1 cellular context compared by ENCODE assay signal in the genomic region with DNA sequence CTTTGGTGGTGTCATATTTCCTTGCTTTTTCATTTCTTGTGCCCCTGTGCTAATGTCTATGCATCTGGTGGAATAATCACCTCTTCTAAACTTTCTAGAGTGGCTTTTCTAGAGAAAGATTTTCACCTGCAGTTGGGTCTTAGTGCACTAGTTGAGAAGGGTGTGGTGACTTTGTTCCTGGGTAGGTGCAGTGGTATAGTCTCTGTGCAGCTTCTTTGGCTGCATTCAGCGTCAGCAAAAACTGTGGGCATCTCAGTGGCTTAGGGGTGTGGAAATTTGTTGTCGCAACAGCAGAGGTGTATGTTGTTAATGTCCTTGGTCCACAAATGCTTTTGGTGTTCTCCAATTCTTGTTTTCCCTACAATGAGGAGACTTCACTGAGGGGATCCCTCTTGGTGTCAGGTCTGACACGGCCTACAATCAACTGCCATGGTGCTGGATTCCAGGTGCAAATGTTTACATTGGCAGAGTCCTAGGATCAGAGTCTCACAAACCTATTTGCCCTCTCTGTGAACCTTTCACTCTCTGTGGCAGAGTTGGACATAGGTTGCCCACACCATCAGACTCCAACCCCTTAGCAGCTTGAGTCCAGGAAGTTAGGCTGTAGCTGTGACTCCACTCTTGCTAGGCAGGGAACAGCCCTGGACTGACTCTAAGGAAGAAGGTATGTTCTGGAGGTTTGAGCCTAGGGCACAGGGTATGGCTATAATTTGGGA.
TF ChIP-seq lines count a peak whose summit lies in the region.

No MANE protein-coding gene starts in this region.

TF ChIP-seq in HepG2, 621 proteins besides CTCF, POLR2A, EP300 and RAD21 (continued from another document and continues in another):
- TF ChIP-seq, protein P1, sequence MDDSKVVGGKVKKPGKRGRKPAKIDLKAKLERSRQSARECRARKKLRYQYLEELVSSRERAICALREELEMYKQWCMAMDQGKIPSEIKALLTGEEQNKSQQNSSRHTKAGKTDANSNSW (CRISPR knock-in tag; IDR thresholded peaks at IDR 0.05; ENCODE audit: borderline replicate concordance) = no peak
- TF ChIP-seq ATF7-NPFF (CRISPR knock-in tag; IDR thresholded peaks at IDR 0.05; ENCODE audit: low read depth) (no peak), MBNL3 (CRISPR knock-in tag; conservative IDR thresholded peaks at IDR 0.05) (no peak), NFATC3 (CRISPR knock-in tag; IDR thresholded peaks at IDR 0.05) (no peak), ARNTL (CRISPR knock-in tag; IDR thresholded peaks at IDR 0.05) (no peak), MAF1 (CRISPR knock-in tag; IDR thresholded peaks at IDR 0.05; ENCODE audit: borderline replicate concordance) (no peak), HNRNPK (IDR thresholded peaks at IDR 0.05; ENCODE audit: low read depth, low read length, poor library complexity, severe bottlenecking) (no peak), ZNF816 (CRISPR knock-in tag; IDR thresholded peaks at IDR 0.05; ENCODE audit: borderline replicate concordance) (no peak), ZNF205 (CRISPR knock-in tag; IDR thresholded peaks at IDR 0.05) (no peak), CREM (IDR thresholded peaks at IDR 0.05) (no peak), CREM (CRISPR knock-in tag; IDR thresholded peaks at IDR 0.05) (no peak), ZIK1 (CRISPR knock-in tag; IDR thresholded peaks at IDR 0.05; ENCODE audit: borderline replicate concordance, low read depth) (no peak), ZNF776 (CRISPR knock-in tag; IDR thresholded peaks at IDR 0.05) (no peak), ZNF781 (CRISPR knock-in tag; IDR thresholded peaks at IDR 0.05; ENCODE audit: borderline replicate concordance, not compliant biosample characterization) (no peak), ARNT (IDR thresholded peaks at IDR 0.05) (no peak), MTA3 (CRISPR knock-in tag; IDR thresholded peaks at IDR 0.05) (no peak), HCFC1 (IDR thresholded peaks at IDR 0.05; ENCODE audit: low read depth, low read length) (no peak), YEATS2 (CRISPR knock-in tag; IDR thresholded peaks at IDR 0.05; ENCODE audit: borderline replicate concordance) (no peak), EED (CRISPR knock-in tag; IDR thresholded peaks at IDR 0.05) (0 out of 2 replicates have a peak, but pooled peaks have one; percentile 65), MLLT10 (CRISPR knock-in tag; IDR thresholded peaks at IDR 0.05) (no peak), DMAP1 (CRISPR knock-in tag; IDR thresholded peaks at IDR 0.05) (no peak), RARA (CRISPR knock-in tag; IDR thresholded peaks at IDR 0.05) (peak; percentile 98), ZFP37 (CRISPR knock-in tag; IDR thresholded peaks at IDR 0.05; ENCODE audit: borderline replicate concordance) (no peak), SUZ12 (IDR thresholded peaks at IDR 0.05; ENCODE audit: low read depth, low read length) (no peak), FOSL1 (CRISPR knock-in tag; IDR thresholded peaks at IDR 0.05; ENCODE audit: borderline replicate concordance) (no peak), PPARG (CRISPR knock-in tag; conservative IDR thresholded peaks at IDR 0.05) (0 out of 2 replicates have a peak, but pooled peaks have one; percentile 20), ZNF337 (CRISPR knock-in tag; IDR thresholded peaks at IDR 0.05; ENCODE audit: borderline replicate concordance, low read depth) (no peak), ZNF484 (CRISPR knock-in tag; IDR thresholded peaks at IDR 0.05; ENCODE audit: borderline replicate concordance, low read depth) (no peak), SCMH1 (CRISPR knock-in tag; IDR thresholded peaks at IDR 0.05; ENCODE audit: borderline replicate concordance) (no peak), KLF15 (CRISPR knock-in tag; IDR thresholded peaks at IDR 0.05; ENCODE audit: borderline replicate concordance) (no peak), CBX5 (CRISPR knock-in tag; IDR thresholded peaks at IDR 0.05; ENCODE audit: borderline replicate concordance) (no peak), MAFF (IDR thresholded peaks at IDR 0.05; ENCODE audit: low read depth, low read length) (no peak), ATF1 (CRISPR knock-in tag; IDR thresholded peaks at IDR 0.05) (no peak), KMT2B (CRISPR knock-in tag; IDR thresholded peaks at IDR 0.05) (no peak), KDM6A (CRISPR knock-in tag; IDR thresholded peaks at IDR 0.05; ENCODE audit: low read depth) (no peak), TCF12 (IDR thresholded peaks at IDR 0.05) (no peak), TCF12 (CRISPR knock-in tag; IDR thresholded peaks at IDR 0.05) (no peak), MYNN (CRISPR knock-in tag; IDR thresholded peaks at IDR 0.05; ENCODE audit: low read depth) (no peak), SETDB1 (CRISPR knock-in tag; IDR thresholded peaks at IDR 0.05; ENCODE audit: borderline replicate concordance) (no peak), ZSCAN29 (CRISPR knock-in tag; conservative IDR thresholded peaks at IDR 0.05) (no peak), ZNF644 (CRISPR knock-in tag; IDR thresholded peaks at IDR 0.05; ENCODE audit: low read depth) (peak; percentile 90), SALL1 (CRISPR knock-in tag; IDR thresholded peaks at IDR 0.05) (peak; percentile 47; the same call in 1 of the 2 replicates), ELF1 (CRISPR knock-in tag; IDR thresholded peaks at IDR 0.05) (peak; percentile 41; the same call in 1 of the 2 replicates), SIN3A (IDR thresholded peaks at IDR 0.05; ENCODE audit: borderline replicate concordance, low read depth, low read length) (no peak), RBAK (CRISPR knock-in tag; IDR thresholded peaks at IDR 0.05) (no peak), ZNF629 (CRISPR knock-in tag; conservative IDR thresholded peaks at IDR 0.05) (no peak)
- TF ChIP-seq, protein P2, sequence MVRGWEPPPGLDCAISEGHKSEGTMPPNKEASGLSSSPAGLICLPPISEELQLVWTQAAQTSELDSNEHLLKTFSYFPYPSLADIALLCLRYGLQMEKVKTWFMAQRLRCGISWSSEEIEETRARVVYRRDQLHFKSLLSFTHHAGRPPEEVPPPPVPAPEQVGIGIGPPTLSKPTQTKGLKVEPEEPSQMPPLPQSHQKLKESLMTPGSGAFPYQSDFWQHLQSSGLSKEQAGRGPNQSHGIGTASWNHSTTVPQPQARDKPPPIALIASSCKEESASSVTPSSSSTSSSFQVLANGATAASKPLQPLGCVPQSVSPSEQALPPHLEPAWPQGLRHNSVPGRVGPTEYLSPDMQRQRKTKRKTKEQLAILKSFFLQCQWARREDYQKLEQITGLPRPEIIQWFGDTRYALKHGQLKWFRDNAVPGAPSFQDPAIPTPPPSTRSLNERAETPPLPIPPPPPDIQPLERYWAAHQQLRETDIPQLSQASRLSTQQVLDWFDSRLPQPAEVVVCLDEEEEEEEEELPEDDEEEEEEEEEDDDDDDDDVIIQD (CRISPR knock-in tag; IDR thresholded peaks at IDR 0.05; ENCODE audit: low read depth) = peak; percentile 90
- TF ChIP-seq, protein P3, sequence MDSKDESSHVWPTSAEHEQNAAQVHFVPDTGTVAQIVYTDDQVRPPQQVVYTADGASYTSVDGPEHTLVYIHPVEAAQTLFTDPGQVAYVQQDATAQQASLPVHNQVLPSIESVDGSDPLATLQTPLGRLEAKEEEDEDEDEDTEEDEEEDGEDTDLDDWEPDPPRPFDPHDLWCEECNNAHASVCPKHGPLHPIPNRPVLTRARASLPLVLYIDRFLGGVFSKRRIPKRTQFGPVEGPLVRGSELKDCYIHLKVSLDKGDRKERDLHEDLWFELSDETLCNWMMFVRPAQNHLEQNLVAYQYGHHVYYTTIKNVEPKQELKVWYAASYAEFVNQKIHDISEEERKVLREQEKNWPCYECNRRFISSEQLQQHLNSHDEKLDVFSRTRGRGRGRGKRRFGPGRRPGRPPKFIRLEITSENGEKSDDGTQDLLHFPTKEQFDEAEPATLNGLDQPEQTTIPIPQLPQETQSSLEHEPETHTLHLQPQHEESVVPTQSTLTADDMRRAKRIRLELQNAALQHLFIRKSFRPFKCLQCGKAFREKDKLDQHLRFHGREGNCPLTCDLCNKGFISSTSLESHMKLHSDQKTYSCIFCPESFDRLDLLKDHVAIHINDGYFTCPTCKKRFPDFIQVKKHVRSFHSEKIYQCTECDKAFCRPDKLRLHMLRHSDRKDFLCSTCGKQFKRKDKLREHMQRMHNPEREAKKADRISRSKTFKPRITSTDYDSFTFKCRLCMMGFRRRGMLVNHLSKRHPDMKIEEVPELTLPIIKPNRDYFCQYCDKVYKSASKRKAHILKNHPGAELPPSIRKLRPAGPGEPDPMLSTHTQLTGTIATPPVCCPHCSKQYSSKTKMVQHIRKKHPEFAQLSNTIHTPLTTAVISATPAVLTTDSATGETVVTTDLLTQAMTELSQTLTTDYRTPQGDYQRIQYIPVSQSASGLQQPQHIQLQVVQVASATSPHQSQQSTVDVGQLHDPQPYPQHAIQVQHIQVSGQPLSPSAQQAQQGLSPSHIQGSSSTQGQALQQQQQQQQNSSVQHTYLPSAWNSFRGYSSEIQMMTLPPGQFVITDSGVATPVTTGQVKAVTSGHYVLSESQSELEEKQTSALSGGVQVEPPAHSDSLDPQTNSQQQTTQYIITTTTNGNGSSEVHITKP (CRISPR knock-in tag; IDR thresholded peaks at IDR 0.05; ENCODE audit: low read depth) = no peak
- TF ChIP-seq, protein P4, sequence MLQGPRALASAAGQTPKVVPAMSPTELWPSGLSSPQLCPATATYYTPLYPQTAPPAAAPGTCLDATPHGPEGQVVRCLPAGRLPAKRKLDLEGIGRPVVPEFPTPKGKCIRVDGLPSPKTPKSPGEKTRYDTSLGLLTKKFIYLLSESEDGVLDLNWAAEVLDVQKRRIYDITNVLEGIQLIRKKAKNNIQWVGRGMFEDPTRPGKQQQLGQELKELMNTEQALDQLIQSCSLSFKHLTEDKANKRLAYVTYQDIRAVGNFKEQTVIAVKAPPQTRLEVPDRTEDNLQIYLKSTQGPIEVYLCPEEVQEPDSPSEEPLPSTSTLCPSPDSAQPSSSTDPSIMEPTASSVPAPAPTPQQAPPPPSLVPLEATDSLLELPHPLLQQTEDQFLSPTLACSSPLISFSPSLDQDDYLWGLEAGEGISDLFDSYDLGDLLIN (CRISPR knock-in tag; IDR thresholded peaks at IDR 0.05; ENCODE audit: borderline replicate concordance) = no peak
- TF ChIP-seq, protein P5, sequence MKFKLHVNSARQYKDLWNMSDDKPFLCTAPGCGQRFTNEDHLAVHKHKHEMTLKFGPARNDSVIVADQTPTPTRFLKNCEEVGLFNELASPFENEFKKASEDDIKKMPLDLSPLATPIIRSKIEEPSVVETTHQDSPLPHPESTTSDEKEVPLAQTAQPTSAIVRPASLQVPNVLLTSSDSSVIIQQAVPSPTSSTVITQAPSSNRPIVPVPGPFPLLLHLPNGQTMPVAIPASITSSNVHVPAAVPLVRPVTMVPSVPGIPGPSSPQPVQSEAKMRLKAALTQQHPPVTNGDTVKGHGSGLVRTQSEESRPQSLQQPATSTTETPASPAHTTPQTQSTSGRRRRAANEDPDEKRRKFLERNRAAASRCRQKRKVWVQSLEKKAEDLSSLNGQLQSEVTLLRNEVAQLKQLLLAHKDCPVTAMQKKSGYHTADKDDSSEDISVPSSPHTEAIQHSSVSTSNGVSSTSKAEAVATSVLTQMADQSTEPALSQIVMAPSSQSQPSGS (CRISPR knock-in tag; IDR thresholded peaks at IDR 0.05) = no peak
- TF ChIP-seq, protein P6, sequence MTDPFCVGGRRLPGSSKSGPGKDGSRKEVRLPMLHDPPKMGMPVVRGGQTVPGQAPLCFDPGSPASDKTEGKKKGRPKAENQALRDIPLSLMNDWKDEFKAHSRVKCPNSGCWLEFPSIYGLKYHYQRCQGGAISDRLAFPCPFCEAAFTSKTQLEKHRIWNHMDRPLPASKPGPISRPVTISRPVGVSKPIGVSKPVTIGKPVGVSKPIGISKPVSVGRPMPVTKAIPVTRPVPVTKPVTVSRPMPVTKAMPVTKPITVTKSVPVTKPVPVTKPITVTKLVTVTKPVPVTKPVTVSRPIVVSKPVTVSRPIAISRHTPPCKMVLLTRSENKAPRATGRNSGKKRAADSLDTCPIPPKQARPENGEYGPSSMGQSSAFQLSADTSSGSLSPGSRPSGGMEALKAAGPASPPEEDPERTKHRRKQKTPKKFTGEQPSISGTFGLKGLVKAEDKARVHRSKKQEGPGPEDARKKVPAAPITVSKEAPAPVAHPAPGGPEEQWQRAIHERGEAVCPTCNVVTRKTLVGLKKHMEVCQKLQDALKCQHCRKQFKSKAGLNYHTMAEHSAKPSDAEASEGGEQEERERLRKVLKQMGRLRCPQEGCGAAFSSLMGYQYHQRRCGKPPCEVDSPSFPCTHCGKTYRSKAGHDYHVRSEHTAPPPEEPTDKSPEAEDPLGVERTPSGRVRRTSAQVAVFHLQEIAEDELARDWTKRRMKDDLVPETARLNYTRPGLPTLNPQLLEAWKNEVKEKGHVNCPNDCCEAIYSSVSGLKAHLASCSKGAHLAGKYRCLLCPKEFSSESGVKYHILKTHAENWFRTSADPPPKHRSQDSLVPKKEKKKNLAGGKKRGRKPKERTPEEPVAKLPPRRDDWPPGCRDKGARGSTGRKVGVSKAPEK (CRISPR knock-in tag; IDR thresholded peaks at IDR 0.05; ENCODE audit: borderline replicate concordance) = no peak
- TF ChIP-seq, protein P7, sequence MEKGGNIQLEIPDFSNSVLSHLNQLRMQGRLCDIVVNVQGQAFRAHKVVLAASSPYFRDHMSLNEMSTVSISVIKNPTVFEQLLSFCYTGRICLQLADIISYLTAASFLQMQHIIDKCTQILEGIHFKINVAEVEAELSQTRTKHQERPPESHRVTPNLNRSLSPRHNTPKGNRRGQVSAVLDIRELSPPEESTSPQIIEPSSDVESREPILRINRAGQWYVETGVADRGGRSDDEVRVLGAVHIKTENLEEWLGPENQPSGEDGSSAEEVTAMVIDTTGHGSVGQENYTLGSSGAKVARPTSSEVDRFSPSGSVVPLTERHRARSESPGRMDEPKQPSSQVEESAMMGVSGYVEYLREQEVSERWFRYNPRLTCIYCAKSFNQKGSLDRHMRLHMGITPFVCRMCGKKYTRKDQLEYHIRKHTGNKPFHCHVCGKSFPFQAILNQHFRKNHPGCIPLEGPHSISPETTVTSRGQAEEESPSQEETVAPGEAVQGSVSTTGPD (CRISPR knock-in tag; IDR thresholded peaks at IDR 0.05) = peak; percentile 92
- TF ChIP-seq, protein P8, sequence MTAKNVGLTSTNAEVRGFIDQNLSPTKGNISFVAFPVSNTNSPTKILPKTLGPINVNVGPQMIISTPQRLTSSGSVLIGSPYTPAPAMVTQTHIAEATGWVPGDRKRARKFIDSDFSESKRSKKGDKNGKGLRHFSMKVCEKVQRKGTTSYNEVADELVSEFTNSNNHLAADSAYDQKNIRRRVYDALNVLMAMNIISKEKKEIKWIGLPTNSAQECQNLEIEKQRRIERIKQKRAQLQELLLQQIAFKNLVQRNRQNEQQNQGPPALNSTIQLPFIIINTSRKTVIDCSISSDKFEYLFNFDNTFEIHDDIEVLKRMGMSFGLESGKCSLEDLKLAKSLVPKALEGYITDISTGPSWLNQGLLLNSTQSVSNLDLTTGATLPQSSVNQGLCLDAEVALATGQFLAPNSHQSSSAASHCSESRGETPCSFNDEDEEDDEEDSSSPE (CRISPR knock-in tag; IDR thresholded peaks at IDR 0.05) = no peak
- TF ChIP-seq, protein P9, sequence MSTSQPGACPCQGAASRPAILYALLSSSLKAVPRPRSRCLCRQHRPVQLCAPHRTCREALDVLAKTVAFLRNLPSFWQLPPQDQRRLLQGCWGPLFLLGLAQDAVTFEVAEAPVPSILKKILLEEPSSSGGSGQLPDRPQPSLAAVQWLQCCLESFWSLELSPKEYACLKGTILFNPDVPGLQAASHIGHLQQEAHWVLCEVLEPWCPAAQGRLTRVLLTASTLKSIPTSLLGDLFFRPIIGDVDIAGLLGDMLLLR (CRISPR knock-in tag; IDR thresholded peaks at IDR 0.05) = no peak
- TF ChIP-seq, protein P10, sequence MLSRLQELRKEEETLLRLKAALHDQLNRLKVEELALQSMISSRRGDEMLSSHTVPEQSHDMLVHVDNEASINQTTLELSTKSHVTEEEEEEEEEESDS (CRISPR knock-in tag; IDR thresholded peaks at IDR 0.05; ENCODE audit: borderline replicate concordance) = no peak
- TF ChIP-seq, protein P11, sequence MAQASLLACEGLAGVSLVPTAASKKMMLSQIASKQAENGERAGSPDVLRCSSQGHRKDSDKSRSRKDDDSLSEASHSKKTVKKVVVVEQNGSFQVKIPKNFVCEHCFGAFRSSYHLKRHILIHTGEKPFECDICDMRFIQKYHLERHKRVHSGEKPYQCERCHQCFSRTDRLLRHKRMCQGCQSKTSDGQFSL (CRISPR knock-in tag; IDR thresholded peaks at IDR 0.05) = no peak
